17 cellular contexts compared by ENCODE assay signal in the genomic region with DNA sequence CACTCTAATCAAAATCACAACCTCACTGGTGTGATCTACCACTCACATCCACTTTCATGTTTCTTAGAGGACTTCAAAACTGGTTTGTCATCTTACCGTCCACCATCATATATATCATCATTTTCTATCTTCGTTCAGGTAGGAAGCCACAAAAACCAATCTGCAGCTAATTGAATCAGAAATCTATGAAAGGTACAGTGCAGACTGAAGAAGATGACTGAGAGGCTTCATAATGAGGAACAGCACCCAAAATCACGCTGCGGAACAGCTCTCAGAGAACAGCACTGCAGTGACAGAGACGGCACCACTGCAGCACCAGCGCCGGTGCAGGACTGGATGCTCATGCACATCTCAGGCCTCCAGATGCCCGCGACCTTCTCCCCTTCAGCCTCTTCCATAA. TPM values are rescaled to one million over a fixed set of nuclear protein-coding genes. Genes with fewer than 3 reads are reported as not detected.
DNase-seq lines count a peak whose midpoint lies in the region; ATAC-seq, FAIRE-seq and TF ChIP-seq lines count a peak whose summit lies in the region.
"Had no signal": no experiment of that assay in that cellular context is flagged by ENCODE, and none has a peak within 500 bp of the region (broad histone marks: within the 10 kb centered on the region; RNA-seq: fewer than 3 reads in every experiment).

No MANE protein-coding gene starts in this region.

- H3K36me3 ChIP-seq in GM12878 (ENCODE audit: control insufficient read depth in 2 of 2, insufficient read depth in 2 of 2, low read length in 1 of 2): no peaks in the 10 kb centered on the region
- H3K36me3 ChIP-seq: spleen had no signal

- RAD21 ChIA-PET in GM12878 (lab: Charles Lee; ENCODE audit: unreplicated experiment): interaction anchor here (1.0 to 1.1 kb wide), 2 partner anchors 11 to 16 kb away, joined by 3 to 4 read pairs; no protein-coding TSS in a partner anchor

- TF ChIP-seq POLR2A in GM12878 (IDR thresholded peaks at IDR 0.05; ENCODE audit: low read depth, low read length) (peak; percentile 53), lower leg skin (IDR thresholded peaks at IDR 0.05) (no peak)

- TF ChIP-seq CTCF in GM12878 (IDR thresholded peaks at IDR 0.05 in 2 of 3, conservative IDR thresholded peaks at IDR 0.05 in 1 of 3; ENCODE audit: control insufficient read depth in 2 of 3, extremely low read depth in 1 of 3, insufficient read depth in 1 of 3, low read depth in 3 of 3, low read length in 3 of 3) (no peak), lower leg skin (IDR thresholded peaks at IDR 0.05) (no peak), omental fat pad (IDR thresholded peaks at IDR 0.05) (no peak)

- H3K27ac ChIP-seq in GM12878 (ENCODE audit: control insufficient read depth, insufficient read depth): peak overlapping the region; percentile 84
- H3K27ac ChIP-seq: spleen had no signal

- H3K9me3 ChIP-seq in GM12878 (replicated peaks; ENCODE audit: control insufficient read depth, insufficient read depth, low read length): no peaks in the 10 kb centered on the region
- H3K9me3 ChIP-seq: spleen had no signal

- peaks cover 33% of the 10 kb centered on the region for H3K79me2 ChIP-seq in GM12878 (ENCODE audit: control insufficient read depth, insufficient read depth, low read length)

- no peak for TF ChIP-seq EP300 in GM12878 (IDR thresholded peaks at IDR 0.05; ENCODE audit: borderline replicate concordance in 1 of 2, control insufficient read depth in 1 of 2, low read depth in 2 of 2, low read length in 2 of 2)

- no peak overlapping the region; the same call in 1 of the 2 replicates for H3K9ac ChIP-seq in GM12878 (ENCODE audit: control insufficient read depth, insufficient read depth, low read length)

- SMC1A ChIA-PET in GM12878 (lab: Charles Lee; ENCODE audit: uncharacterized antibody, unreplicated experiment): interaction anchor here (0.7 to 2.4 kb wide), 5 partner anchors 10 to 121 kb away, joined by 3 to 9 read pairs (median 6); no protein-coding TSS in a partner anchor

- peaks cover 30% of the 10 kb centered on the region for H3K4me1 ChIP-seq in GM12878 (ENCODE audit: control insufficient read depth, insufficient read depth, low read length)

- H2AFZ ChIP-seq in GM12878 (ENCODE audit: control insufficient read depth, low read depth, low read length): peak overlapping the region; percentile 29

- TF ChIP-seq RAD21 in GM12878 (IDR thresholded peaks at IDR 0.05; ENCODE audit: insufficient read depth, low read depth, low read length): no peak

- no peaks in the 10 kb centered on the region for H4K20me1 ChIP-seq in GM12878 (ENCODE audit: control insufficient read depth, insufficient read depth)

- WGBS in GM12878 (ENCODE audit: insufficient coverage, insufficient replicate concordance, low lambda C conversion rate, missing lambda C conversion rate): 21% methylated on average over 9 of the region's 9 CpGs
- 87 to 95% methylated on average over 9 of the region's 9 CpGs for WGBS in lower leg skin, 2 donors

- no TSS peak for BruUV-seq in GM12878 (replicated peaks; lab: Mats Ljungman, UMichigan)

- POLR2A ChIA-PET in GM12878 (lab: Charles Lee): interaction anchor here (1.2 kb wide), 1 partner anchor 10 kb away, joined by 4 read pairs; no protein-coding TSS in a partner anchor

- no peaks in the 10 kb centered on the region for H3K27me3 ChIP-seq in GM12878 (replicated peaks in 1 of 2; ENCODE audit: control insufficient read depth in 2 of 2, insufficient read depth in 2 of 2, low read length in 1 of 2)
- H3K27me3 ChIP-seq: spleen had no signal

- intact Hi-C loops in GM12878 (cut with micrococcal nuclease; ENCODE audit: unreplicated experiment) (no loop called here), lower leg skin (cut with DNase I; ENCODE audit: low total_unique reads) (no loop called here)

- in situ Hi-C loops in GM12878 (cut with MboI): no loop called here

- no peak for DNase-seq in GM12878 (ENCODE audit: low read depth, low spot score)
- no peak for DNase-seq in lower leg skin (ENCODE audit: low spot score in 2 of 2)
- no peak for DNase-seq in omental fat pad (ENCODE audit: low spot score)
- no peak for DNase-seq in ureter (ENCODE audit: low spot score)
- DNase-seq in NCI-H2029 (lab: John Stamatoyannopoulos, UW): no peak
- DNase-seq: activated CD4-positive, alpha-beta T cell treated with anti-CD3 and anti-CD28 coated beads, Interleukin-2, amount 10 ng/mL, durations not matched to agents 24 days and 14 days; activated T-cell treated with anti-CD3 and anti-CD28 coated beads, Interleukin-2, amount 50 U/mL, for 24 hours; DMS79; KBM-7; NCI-H1092 treated with DMSO at 0.1 percent for 48 hours; NCI-H2171 treated with DMSO at 0.1 percent for 48 hours; SHP77 treated with DMSO at 0.1 percent for 48 hours; spleen had no signal

- peak; percentile 92 for FAIRE-seq in GM12878 (lab: Jason Lieb, UNC)

- H3K4me2 ChIP-seq in GM12878 (ENCODE audit: control insufficient read depth, insufficient read depth): peak overlapping the region; percentile 73

- peak overlapping the region; percentile 54 for H3K4me3 ChIP-seq in GM12878
- no peak overlapping the region for H3K4me3 ChIP-seq in lower leg skin (ENCODE audit: low read depth, poor library complexity, severe bottlenecking)
- H3K4me3 ChIP-seq: spleen had no signal

- CTCF ChIA-PET in GM12878 (lab: Yijun Ruan, JAX): interaction anchor here (1.2 to 2.2 kb wide), 3 partner anchors 10 to 22 kb away, joined by 4 to 5 read pairs (median 5); no protein-coding TSS in a partner anchor

- ATAC-seq in GM18511 (IDR thresholded peaks at IDR 0.05; ENCODE audit: unreplicated experiment): peak; percentile 65
- ATAC-seq in GM21423 (IDR thresholded peaks at IDR 0.05; ENCODE audit: unreplicated experiment): peak; percentile 68
- peak; percentile 84 for ATAC-seq in HG03103 (IDR thresholded peaks at IDR 0.05; ENCODE audit: low read depth, unreplicated experiment)
- peak; percentile 96 for ATAC-seq in GM12878
- no peak for ATAC-seq in omental fat pad (ENCODE audit: low FRiP score)
- ATAC-seq: left lobe of liver had no signal

TF ChIP-seq in GM12878, 131 proteins besides CTCF, POLR2A, EP300 and RAD21 (continues in another document):
- TF ChIP-seq, protein P1, sequence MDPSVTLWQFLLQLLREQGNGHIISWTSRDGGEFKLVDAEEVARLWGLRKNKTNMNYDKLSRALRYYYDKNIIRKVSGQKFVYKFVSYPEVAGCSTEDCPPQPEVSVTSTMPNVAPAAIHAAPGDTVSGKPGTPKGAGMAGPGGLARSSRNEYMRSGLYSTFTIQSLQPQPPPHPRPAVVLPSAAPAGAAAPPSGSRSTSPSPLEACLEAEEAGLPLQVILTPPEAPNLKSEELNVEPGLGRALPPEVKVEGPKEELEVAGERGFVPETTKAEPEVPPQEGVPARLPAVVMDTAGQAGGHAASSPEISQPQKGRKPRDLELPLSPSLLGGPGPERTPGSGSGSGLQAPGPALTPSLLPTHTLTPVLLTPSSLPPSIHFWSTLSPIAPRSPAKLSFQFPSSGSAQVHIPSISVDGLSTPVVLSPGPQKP (IDR thresholded peaks at IDR 0.05; ENCODE audit: low read depth, low read length): no peak
- TF ChIP-seq LARP7 (IDR thresholded peaks at IDR 0.05) (no peak), TBL1XR1 (IDR thresholded peaks at IDR 0.05; ENCODE audit: low read depth, low read length) (no peak), BRCA1 (IDR thresholded peaks at IDR 0.05; ENCODE audit: low read depth, low read length) (no peak), MYB (IDR thresholded peaks at IDR 0.05; ENCODE audit: borderline replicate concordance, low read depth, low read length) (no peak)
- TF ChIP-seq, protein P2, sequence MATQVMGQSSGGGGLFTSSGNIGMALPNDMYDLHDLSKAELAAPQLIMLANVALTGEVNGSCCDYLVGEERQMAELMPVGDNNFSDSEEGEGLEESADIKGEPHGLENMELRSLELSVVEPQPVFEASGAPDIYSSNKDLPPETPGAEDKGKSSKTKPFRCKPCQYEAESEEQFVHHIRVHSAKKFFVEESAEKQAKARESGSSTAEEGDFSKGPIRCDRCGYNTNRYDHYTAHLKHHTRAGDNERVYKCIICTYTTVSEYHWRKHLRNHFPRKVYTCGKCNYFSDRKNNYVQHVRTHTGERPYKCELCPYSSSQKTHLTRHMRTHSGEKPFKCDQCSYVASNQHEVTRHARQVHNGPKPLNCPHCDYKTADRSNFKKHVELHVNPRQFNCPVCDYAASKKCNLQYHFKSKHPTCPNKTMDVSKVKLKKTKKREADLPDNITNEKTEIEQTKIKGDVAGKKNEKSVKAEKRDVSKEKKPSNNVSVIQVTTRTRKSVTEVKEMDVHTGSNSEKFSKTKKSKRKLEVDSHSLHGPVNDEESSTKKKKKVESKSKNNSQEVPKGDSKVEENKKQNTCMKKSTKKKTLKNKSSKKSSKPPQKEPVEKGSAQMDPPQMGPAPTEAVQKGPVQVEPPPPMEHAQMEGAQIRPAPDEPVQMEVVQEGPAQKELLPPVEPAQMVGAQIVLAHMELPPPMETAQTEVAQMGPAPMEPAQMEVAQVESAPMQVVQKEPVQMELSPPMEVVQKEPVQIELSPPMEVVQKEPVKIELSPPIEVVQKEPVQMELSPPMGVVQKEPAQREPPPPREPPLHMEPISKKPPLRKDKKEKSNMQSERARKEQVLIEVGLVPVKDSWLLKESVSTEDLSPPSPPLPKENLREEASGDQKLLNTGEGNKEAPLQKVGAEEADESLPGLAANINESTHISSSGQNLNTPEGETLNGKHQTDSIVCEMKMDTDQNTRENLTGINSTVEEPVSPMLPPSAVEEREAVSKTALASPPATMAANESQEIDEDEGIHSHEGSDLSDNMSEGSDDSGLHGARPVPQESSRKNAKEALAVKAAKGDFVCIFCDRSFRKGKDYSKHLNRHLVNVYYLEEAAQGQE (IDR thresholded peaks at IDR 0.05; ENCODE audit: low read depth, low read length): no peak

RNA-seq across cellular contexts. Expression of gene GMDS, which starts 13.0 kb away (rescaled TPM):
- 44.3 and 59.2 TPM in 2 replicates for total RNA-seq in GM12878 (2013; cell fraction: nucleolus; rRNA removed)
- total RNA-seq in GM12878 (2014; rRNA removed): 14.4 and 17.7 TPM in 2 replicates
- 22.3 and 24.8 TPM in 2 replicates for total RNA-seq in GM12878 (2014; rRNA removed; fragmentation: Illumina TruSeq; extraction: Trizol)
- 37.7 and 40.6 TPM in 2 replicates for total RNA-seq in GM12878 (2021)
- polyA plus RNA-seq in GM12878 (2011; ENCODE audit: low read depth): 15.2 TPM
- polyA plus RNA-seq in GM12878 (2011; rRNA removed): 31.7 and 48.6 TPM in 2 replicates
- polyA plus RNA-seq in GM12878 (2011; cell fraction: cytosol; rRNA removed): 17.4 and 20.4 TPM in 2 replicates
- 13.7 and 22.8 TPM in 2 replicates for polyA plus RNA-seq in GM12878 (2011; cell fraction: nucleus; rRNA removed)
- polyA plus RNA-seq in GM12878 (2012): 22.2 and 27.5 TPM in 2 replicates
- 53.8 and 110 TPM in 2 replicates for polyA plus RNA-seq in GM12878 (2014; fragmentation: Illumina TruSeq; extraction: Trizol)
- polyA plus RNA-seq in GM12878 (2014; fragmentation: Nextera tagmentation; extraction: Ambion mirVana): 1 to 10 TPM in 1 of 2 experiments, under 1 TPM in 1; 0.61 to 1.9 TPM
- polyA plus RNA-seq in GM12878 (2014; rRNA removed): 29.6 and 33.0 TPM in 2 replicates
- 10 to 100 TPM; 28.3 to 30.4 TPM for polyA plus RNA-seq in GM12878 (2016; fragmentation: Nextera tagmentation; extraction: Ambion mirVana)
- polyA minus RNA-seq in GM12878 (2011; rRNA and poly(A)+ RNA removed): 11.1 and 14.8 TPM in 2 replicates
- 6.7 and 7.2 TPM in 2 replicates for polyA minus RNA-seq in GM12878 (2011; cell fraction: cytosol; rRNA and poly(A)+ RNA removed)
- 20.9 and 39.4 TPM in 2 replicates for polyA minus RNA-seq in GM12878 (2011; cell fraction: nucleus; rRNA and poly(A)+ RNA removed)
- total RNA-seq in lower leg skin: 10 to 100 TPM in 3 of 4 donors, 1 to 10 TPM in 1; 8.7 to 23.1 (median 18.4) TPM
- 10 to 100 TPM in 2 of 4 donors, 1 to 10 TPM in 2; 5.6 to 20.6 (median 10.7) TPM for total RNA-seq in omental fat pad
- 65.2 TPM for total RNA-seq in ureter
